In the genomic region with DNA sequence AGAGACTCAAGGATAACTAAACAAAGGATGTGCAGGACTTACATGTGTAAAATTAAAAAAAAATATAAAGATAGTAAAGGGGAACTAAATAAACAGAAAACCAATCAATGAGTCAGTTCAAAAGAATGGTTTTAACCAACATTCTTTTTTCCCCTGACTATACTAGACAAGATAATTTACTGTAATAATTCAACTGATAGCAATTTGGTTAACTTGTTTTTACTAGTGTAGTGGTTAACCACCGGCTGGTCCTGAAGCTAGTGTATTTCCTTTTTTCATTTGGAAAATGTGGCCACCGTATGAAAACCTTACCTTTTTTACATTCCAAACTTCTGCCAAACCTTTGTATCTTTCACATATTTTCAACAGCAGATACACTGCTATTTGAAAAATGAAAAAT, we compare ENCODE assay signal across 14 cellular contexts.
DNase-seq lines count a peak whose midpoint lies in the region; ATAC-seq, FAIRE-seq and TF ChIP-seq lines count a peak whose summit lies in the region.
"Had no signal": no experiment of that assay in that cellular context is flagged by ENCODE, and none has a peak within 500 bp of the region (broad histone marks: within the 10 kb centered on the region; RNA-seq: fewer than 3 reads in every experiment).

No MANE protein-coding gene starts in this region.

- H3K4me3 ChIP-seq in mammary epithelial cell (replicated peaks in 1 of 3; ENCODE audit: insufficient read depth in 1 of 3, low read depth in 2 of 3, low read length in 3 of 3) = no peak overlapping the region
- no peak overlapping the region for H3K4me3 ChIP-seq in breast epithelium
- no peak overlapping the region for H3K4me3 ChIP-seq in adrenal gland

- no peak overlapping the region for H3K4me3 Mint-ChIP-seq in activated CD4-positive, alpha-beta T cell treated with anti-CD3 and anti-CD28 coated beads for 36 hours
- H3K4me3 Mint-ChIP-seq: activated CD4-positive, alpha-beta memory T cell treated with anti-CD3 and anti-CD28 coated beads, Interleukin-2, amount 10 ng/mL, durations not matched to agents 7 days and 5 days had no signal

- H3K27me3 ChIP-seq in mammary epithelial cell (ENCODE audit: insufficient read depth, low read length) = no peaks in the 10 kb centered on the region
- no peaks in the 10 kb centered on the region for H3K27me3 ChIP-seq in breast epithelium
- H3K27me3 ChIP-seq in adrenal gland = no peaks in the 10 kb centered on the region

- no peaks in the 10 kb centered on the region for H3K36me3 Mint-ChIP-seq in activated CD4-positive, alpha-beta T cell treated with anti-CD3 and anti-CD28 coated beads for 36 hours (ENCODE audit: low read depth)

- no peak overlapping the region for H3K27ac Mint-ChIP-seq in activated CD4-positive, alpha-beta T cell treated with anti-CD3 and anti-CD28 coated beads for 36 hours
- H3K27ac Mint-ChIP-seq: activated CD4-positive, alpha-beta memory T cell treated with anti-CD3 and anti-CD28 coated beads, Interleukin-2, amount 10 ng/mL, durations not matched to agents 7 days and 5 days had no signal

- no peak for ATAC-seq in activated CD4-positive, alpha-beta T cell treated with anti-CD3 and anti-CD28 coated beads for 36 hours

- DNase-seq in mammary epithelial cell = peak; percentile 70
- no peak for DNase-seq in breast epithelium (ENCODE audit: low spot score in 2 of 2)
- peak; percentile 52 for DNase-seq in HT1080 (ENCODE audit: low read depth)
- no peak for DNase-seq in NCI-H1417 treated with DMSO at 0.1 percent for 48 hours (lab: John Stamatoyannopoulos, UW)
- DNase-seq in adrenal gland = no peak
- DNase-seq in SKM-1 (lab: John Stamatoyannopoulos, UW; ENCODE audit: unreplicated experiment) = no peak
- DNase-seq in activated CD4-positive, alpha-beta T cell treated with anti-CD3 and anti-CD28 coated beads for 36 hours = no peak
- DNase-seq: ACHN; activated CD4-positive, alpha-beta memory T cell treated with anti-CD3 and anti-CD28 coated beads, Interleukin-2, amount 10 ng/mL, durations not matched to agents 7 days and 5 days; DMS153; mesendoderm; T-helper 2 cell; trophoblast cell had no signal

- H3K27ac ChIP-seq in mammary epithelial cell (ENCODE audit: insufficient read depth, low read depth, low read length) = no peak overlapping the region
- H3K27ac ChIP-seq in breast epithelium = no peak overlapping the region
- no peak overlapping the region for H3K27ac ChIP-seq in adrenal gland

- TF ChIP-seq CTCF in mammary epithelial cell (conservative IDR thresholded peaks at IDR 0.05 in 1 of 2, IDR thresholded peaks at IDR 0.05 in 1 of 2; ENCODE audit: extremely low read depth in 1 of 2, insufficient read depth in 1 of 2, low read depth in 1 of 2, low read length in 2 of 2) (no peak), breast epithelium (IDR thresholded peaks at IDR 0.05) (no peak), adrenal gland (IDR thresholded peaks at IDR 0.05) (no peak)

- POLR2A ChIA-PET in activated CD4-positive, alpha-beta T cell treated with anti-CD3 and anti-CD28 coated beads for 36 hours (lab: Charles Lee) = no interaction called here

- no peaks in the 10 kb centered on the region for H3K79me2 ChIP-seq in mammary epithelial cell (ENCODE audit: insufficient read depth, low read length)

- CTCF ChIA-PET in mammary epithelial cell (lab: Charles Lee; ENCODE audit: low non-redundant PET) = interaction anchor here (0.6 kb wide), 1 partner anchor 1803 kb away, joined by 7 read pairs; no protein-coding TSS in a partner anchor
- CTCF ChIA-PET in activated CD4-positive, alpha-beta T cell treated with anti-CD3 and anti-CD28 coated beads for 36 hours (lab: Charles Lee) = interaction anchor here (0.7 kb wide), 1 partner anchor 57 kb away, joined by 3 read pairs; no protein-coding TSS in a partner anchor

- H3K4me1 ChIP-seq in mammary epithelial cell (ENCODE audit: insufficient read depth, low read length) = peaks cover 17% of the 10 kb centered on the region
- no peaks in the 10 kb centered on the region for H3K4me1 ChIP-seq in breast epithelium
- peaks cover 4 to 19% of the 10 kb centered on the region in 2 donors for H3K4me1 ChIP-seq in adrenal gland (replicated peaks in 1 of 2)

- H3K36me3 ChIP-seq in mammary epithelial cell (ENCODE audit: insufficient read depth, low read length) (no peaks in the 10 kb centered on the region), breast epithelium (no peaks in the 10 kb centered on the region), adrenal gland (replicated peaks in 1 of 2) (no peaks in the 10 kb centered on the region)

- 0% methylated on average over 2 of the region's 2 CpGs for WGBS in mammary epithelial cell (ENCODE audit: low coverage, missing lambda C conversion rate)
- WGBS in adrenal gland, 4 donors = 89 to 91% (median 91%) methylated on average over 2 of the region's 2 CpGs

- no peaks in the 10 kb centered on the region for H3K9me3 ChIP-seq in mammary epithelial cell (replicated peaks; ENCODE audit: insufficient read depth, low read length)
- no peaks in the 10 kb centered on the region for H3K9me3 ChIP-seq in breast epithelium
- no peaks in the 10 kb centered on the region for H3K9me3 ChIP-seq in adrenal gland (replicated peaks in 1 of 3)

- H3K27me3 Mint-ChIP-seq in activated CD4-positive, alpha-beta T cell treated with anti-CD3 and anti-CD28 coated beads for 36 hours = no peaks in the 10 kb centered on the region
- H3K27me3 Mint-ChIP-seq: activated CD4-positive, alpha-beta memory T cell treated with anti-CD3 and anti-CD28 coated beads, Interleukin-2, amount 10 ng/mL, durations not matched to agents 7 days and 5 days had no signal

- H2AFZ ChIP-seq in mammary epithelial cell (ENCODE audit: low read depth, low read length) = no peak overlapping the region

- peak; percentile 18 for FAIRE-seq in colon (lab: Jason Lieb, UNC)

- intact Hi-C loops in mammary epithelial cell (cut with micrococcal nuclease) = no loop called here
- intact Hi-C loops in breast epithelium (cut with DNase I; ENCODE audit: low total_unique reads) = no loop called here
- intact Hi-C loops in adrenal gland (cut with DNase I) = no loop called here
- intact Hi-C loops in activated CD4-positive, alpha-beta T cell treated with anti-CD3 and anti-CD28 coated beads for 36 hours (cut with DNase I, micrococcal nuclease) = no loop called here

- H3K4me1 Mint-ChIP-seq in activated CD4-positive, alpha-beta T cell treated with anti-CD3 and anti-CD28 coated beads for 36 hours = no peaks in the 10 kb centered on the region
- H3K4me1 Mint-ChIP-seq: activated CD4-positive, alpha-beta memory T cell treated with anti-CD3 and anti-CD28 coated beads, Interleukin-2, amount 10 ng/mL, durations not matched to agents 7 days and 5 days had no signal

- BruUV-seq in mammary epithelial cell (replicated peaks; lab: Mats Ljungman, UMichigan) = no TSS peak

- no peaks in the 10 kb centered on the region for H4K20me1 ChIP-seq in mammary epithelial cell (ENCODE audit: insufficient read depth, low read length)

- no peaks in the 10 kb centered on the region for H3K9me3 Mint-ChIP-seq in activated CD4-positive, alpha-beta T cell treated with anti-CD3 and anti-CD28 coated beads for 36 hours (ENCODE audit: low read depth)

- TF ChIP-seq POLR2A in breast epithelium (IDR thresholded peaks at IDR 0.05) = no peak
- no peak for TF ChIP-seq POLR2A in adrenal gland (IDR thresholded peaks at IDR 0.05)

- dilution Hi-C loops in mammary epithelial cell (cut with HindIII; ENCODE audit: low sequenced_read_pairs) = no loop called here

- H3K4me2 ChIP-seq in mammary epithelial cell (ENCODE audit: insufficient read depth, low read depth, low read length) = peak overlapping the region; percentile 28

- no peak overlapping the region for H3K9ac ChIP-seq in mammary epithelial cell (ENCODE audit: insufficient read depth, low read length)

- in situ Hi-C loops in mammary epithelial cell (cut with MboI; ENCODE audit: low sequenced_read_pairs in 2 of 2) = no loop called here

Comparison
In these comparisons a context has a peak if more than half of its experiments do, and no peak if none do; other contexts are left out.
1. DNase-seq: peak in mammary epithelial cell (single experiment) and HT1080 (single experiment); none in breast epithelium (0 of 2), NCI-H1417 treated with DMSO at 0.1 percent for 48 hours (single experiment), adrenal gland (0 of 7), SKM-1 (single experiment) and activated CD4-positive, alpha-beta T cell treated with anti-CD3 and anti-CD28 coated beads for 36 hours (single experiment).